Comparison of ENCODE assay signal across 24 cellular contexts in the genomic region with DNA sequence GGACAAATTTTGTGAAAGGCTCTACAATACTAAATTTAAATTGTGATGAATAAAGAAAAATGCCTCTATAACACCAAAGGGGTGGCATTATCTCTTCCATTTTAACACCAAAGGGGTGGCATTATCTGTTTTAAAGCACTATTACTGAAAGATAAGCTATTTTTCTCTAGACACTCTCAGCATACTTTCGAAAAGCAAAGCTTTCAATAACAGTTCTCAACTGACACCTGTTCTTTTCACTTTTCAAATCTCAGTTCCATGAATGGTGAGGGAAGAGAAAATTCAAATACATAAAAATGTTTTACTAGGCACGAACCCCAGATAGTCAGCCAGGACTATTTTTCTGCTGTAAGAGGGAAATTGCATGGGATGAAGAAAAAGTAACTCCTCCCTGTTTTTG.
A peak's percentile ranks its signal among the peaks of the same experiment; 100 is the strongest.
DNase-seq lines count a peak whose midpoint lies in the region; ATAC-seq, FAIRE-seq and TF ChIP-seq lines count a peak whose summit lies in the region.
"Had no signal": no experiment of that assay in that cellular context is flagged by ENCODE, and none has a peak within 500 bp of the region (broad histone marks: within the 10 kb centered on the region; RNA-seq: fewer than 3 reads in every experiment).

No MANE protein-coding gene starts in this region.

- DNase-seq in cardiac muscle cell (ENCODE audit: low read depth in 1 of 2, low spot score in 1 of 2) (no peak), heart right ventricle (no peak), frontal cortex (ENCODE audit: low spot score in 2 of 2) (no peak), GM19240 (ENCODE audit: insufficient read length, low spot score) (no peak), RPMI8226 (no peak), NCI-H1092 (lab: John Stamatoyannopoulos, UW) (no peak)
- DNase-seq: ACHN; CD4-positive, alpha-beta memory T cell; DND-41; H7; KG1; NCI-H1105 treated with DMSO at 0.1 percent for 48 hours; NCI-H1694; NCI-H2081; NCI-H2171; NCI-H446; NCI-H526; SHP77; T1000 had no signal

- peak overlapping the region; percentile 6; the same call in 1 of the 2 replicates for H3K9ac ChIP-seq in KMS-11
- H3K9ac ChIP-seq: BLaER1 had no signal

- H3K36me3 ChIP-seq in cardiac muscle cell: no peaks in the 10 kb centered on the region
- peaks cover 0 to 38% (median 0%) of the 10 kb centered on the region in 9 donors for H3K36me3 ChIP-seq in heart right ventricle
- no peaks in the 10 kb centered on the region for H3K36me3 ChIP-seq in KMS-11 (ENCODE audit: insufficient read depth)
- H3K36me3 ChIP-seq: BLaER1 had no signal

- H3K9me3 ChIP-seq in cardiac muscle cell (ENCODE audit: low read depth) (no peaks in the 10 kb centered on the region), heart right ventricle (no peaks in the 10 kb centered on the region)
- H3K9me3 ChIP-seq: BLaER1 had no signal

- no peak overlapping the region for H2AFZ ChIP-seq in KMS-11 (ENCODE audit: low read depth)

- H3K4me1 ChIP-seq in cardiac muscle cell (ENCODE audit: low read depth) (peaks cover 23% of the 10 kb centered on the region), heart right ventricle (peaks cover 0 to 6% (median 0%) of the 10 kb centered on the region in 9 donors), KMS-11 (ENCODE audit: low read depth, poor library complexity, severe bottlenecking) (peaks cover 66% of the 10 kb centered on the region)
- H3K4me1 ChIP-seq: BLaER1 had no signal

- intact Hi-C loops in heart right ventricle (cut with DNase I): loop anchor here in 1 of 10 donors (10.0 kb wide), 1 partner anchor 62 kb away; no protein-coding TSS in a partner anchor

- 78 to 80% methylated on average over 2 of the region's 2 CpGs for WGBS in heart right ventricle, 2 donors

- no peaks in the 10 kb centered on the region for H3K79me2 ChIP-seq in KMS-11 (ENCODE audit: insufficient read depth, low read depth)

- TF ChIP-seq CTCF in cardiac muscle cell (IDR thresholded peaks at IDR 0.05; ENCODE audit: low read depth, low read length): no peak
- TF ChIP-seq CTCF in heart right ventricle (IDR thresholded peaks at IDR 0.05): no peak
- TF ChIP-seq CTCF in KMS-11 (conservative IDR thresholded peaks at IDR 0.05; ENCODE audit: low read depth, low read length): no peak

- H4K20me1 ChIP-seq in KMS-11 (ENCODE audit: insufficient read depth): no peaks in the 10 kb centered on the region
- H4K20me1 ChIP-seq: BLaER1 had no signal

- ATAC-seq in heart right ventricle (no peak), GM21723 (IDR thresholded peaks at IDR 0.05; ENCODE audit: unreplicated experiment) (peak; percentile 61)

- no peak overlapping the region for H3K4me3 ChIP-seq in cardiac muscle cell
- H3K4me3 ChIP-seq in heart right ventricle: no peak overlapping the region
- no peak overlapping the region for H3K4me3 ChIP-seq in KMS-11 (IDR thresholded peaks at IDR 0.05; ENCODE audit: insufficient read depth, low read depth, low read length)
- H3K4me3 ChIP-seq: BLaER1 had no signal

- peak overlapping the region; percentile 71 for H3K4me2 ChIP-seq in KMS-11
- H3K4me2 ChIP-seq: BLaER1 had no signal

- H3K27ac ChIP-seq in cardiac muscle cell (peak overlapping the region; percentile 44), heart right ventricle (no peak overlapping the region), KMS-11 (peak overlapping the region; percentile 44)
- H3K27ac ChIP-seq: 22Rv1, BLaER1 had no signal

- FAIRE-seq in frontal cortex (lab: Jason Lieb, UNC): no peak
- FAIRE-seq: HTR-8/SVneo had no signal

- no peaks in the 10 kb centered on the region for H3K27me3 ChIP-seq in cardiac muscle cell
- no peaks in the 10 kb centered on the region for H3K27me3 ChIP-seq in heart right ventricle
- no peaks in the 10 kb centered on the region for H3K27me3 ChIP-seq in KMS-11 (ENCODE audit: insufficient read depth, low read depth)
- H3K27me3 ChIP-seq: BLaER1 had no signal

Comparison
In these comparisons a context has a peak if more than half of its experiments do, and no peak if none do; other contexts are left out.
1. H3K27ac ChIP-seq: peak in cardiac muscle cell (single experiment) and KMS-11 (single experiment); none in heart right ventricle (0 of 10).